In genomic region chr10:97335188-97335619, GRCh38 we compare ENCODE assay signal across 1 cellular context.
TF ChIP-seq lines count a peak whose summit lies in the region.

No MANE protein-coding gene starts in this region.

TF ChIP-seq in H1, 55 proteins besides CTCF, POLR2A, EP300 and RAD21:
- TF ChIP-seq KDM1A (IDR thresholded peaks at IDR 0.05; ENCODE audit: borderline replicate concordance, low read length) (peak; percentile 41; the same call in 1 of the 2 replicates), CHD2 (IDR thresholded peaks at IDR 0.05; ENCODE audit: low read length) (no peak)
